ENCODE assay signal across 27 cellular contexts in the genomic region with DNA sequence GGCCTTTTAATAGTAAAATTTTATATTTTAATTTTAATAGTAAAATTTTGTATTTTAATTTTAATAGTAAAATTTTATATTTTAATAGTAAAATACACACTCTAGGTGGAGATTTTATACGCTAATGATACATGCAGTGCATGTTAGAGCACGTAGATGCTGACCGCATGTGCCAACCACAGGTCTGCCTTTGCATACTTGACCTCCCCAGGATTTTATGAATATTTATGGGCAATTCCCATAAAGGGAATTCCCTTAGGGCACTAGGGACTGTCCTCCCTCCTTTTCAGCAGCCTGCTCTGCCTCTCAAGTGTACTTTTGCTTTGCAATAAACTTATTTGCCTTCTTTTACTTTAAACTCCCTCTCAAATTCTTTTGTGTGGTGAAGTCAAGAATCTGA.
A peak's percentile ranks its signal among the peaks of the same experiment; 100 is the strongest.
DNase-seq lines count a peak whose midpoint lies in the region; ATAC-seq and TF ChIP-seq lines count a peak whose summit lies in the region.
"Had no signal": no experiment of that assay in that cellular context is flagged by ENCODE, and none has a peak within 500 bp of the region (broad histone marks: within the 10 kb centered on the region; RNA-seq: fewer than 3 reads in every experiment).

No MANE protein-coding gene starts in this region.

- TF ChIP-seq POLR2A in prostate gland (IDR thresholded peaks at IDR 0.05), result no peak

- WGBS in hepatocyte (ENCODE audit: low lambda C conversion rate, missing lambda C conversion rate), result 72% methylated on average over 3 of the region's 3 CpGs
- WGBS in prostate gland, result 49% methylated on average over 3 of the region's 3 CpGs

- H3K9me3 ChIP-seq in HAP-1, result no peaks in the 10 kb centered on the region
- H3K9me3 ChIP-seq in RWPE2 (ENCODE audit: severe bottlenecking), result no peaks in the 10 kb centered on the region
- no peaks in the 10 kb centered on the region for H3K9me3 ChIP-seq in hepatocyte (ENCODE audit: low read depth)
- H3K9me3 ChIP-seq in prostate gland, result no peaks in the 10 kb centered on the region
- H3K9me3 ChIP-seq: BLaER1, neutrophil, sigmoid colon, tibial artery had no signal

- H4K20me1 ChIP-seq in hepatocyte (ENCODE audit: insufficient read depth, poor library complexity, severe bottlenecking), result no peaks in the 10 kb centered on the region
- H4K20me1 ChIP-seq: BLaER1 had no signal

- ATAC-seq in RWPE2 (ENCODE audit: low read depth), result peak; percentile 93
- no peak for ATAC-seq in HG03460 (IDR thresholded peaks at IDR 0.05; ENCODE audit: unreplicated experiment)

- H3K79me2 ChIP-seq in hepatocyte, result no peaks in the 10 kb centered on the region

- TF ChIP-seq CTCF in RWPE2 (IDR thresholded peaks at IDR 0.05; ENCODE audit: poor library complexity, severe bottlenecking) (no peak), hepatocyte (IDR thresholded peaks at IDR 0.05; ENCODE audit: poor library complexity) (no peak), prostate gland (IDR thresholded peaks at IDR 0.05) (no peak)

- intact Hi-C loops in prostate gland (cut with DNase I), result no loop called here

- no peaks in the 10 kb centered on the region for H3K9me2 ChIP-seq in hepatocyte (replicated peaks; ENCODE audit: insufficient read depth)

- H3K4me3 ChIP-seq in HAP-1 (no peak overlapping the region), RWPE2 (ENCODE audit: severe bottlenecking) (no peak overlapping the region), hepatocyte (no peak overlapping the region), prostate gland (no peak overlapping the region)
- H3K4me3 ChIP-seq: BLaER1, coronary artery, sigmoid colon, tibial artery had no signal

- peaks cover 25% of the 10 kb centered on the region for H3K4me1 ChIP-seq in HAP-1
- H3K4me1 ChIP-seq in RWPE2 (ENCODE audit: insufficient read depth, poor library complexity, severe bottlenecking), result peaks cover 24% of the 10 kb centered on the region
- H3K4me1 ChIP-seq in hepatocyte (ENCODE audit: insufficient read depth), result peaks cover 12% of the 10 kb centered on the region
- H3K4me1 ChIP-seq in prostate gland (replicated peaks), result no peaks in the 10 kb centered on the region
- H3K4me1 ChIP-seq: BLaER1, sigmoid colon, tibial artery had no signal

- H3K36me3 ChIP-seq in HAP-1 (replicated peaks) (no peaks in the 10 kb centered on the region), RWPE2 (ENCODE audit: low read depth) (no peaks in the 10 kb centered on the region), hepatocyte (replicated peaks; ENCODE audit: insufficient read depth, low read depth) (no peaks in the 10 kb centered on the region), prostate gland (no peaks in the 10 kb centered on the region)
- H3K36me3 ChIP-seq: BLaER1, neutrophil, sigmoid colon, tibial artery had no signal

- in situ Hi-C loops in HAP-1 (cut with MboI; ENCODE audit: low sequenced_read_pairs), result no loop called here

- H2AFZ ChIP-seq in hepatocyte, result peak overlapping the region; percentile 53

- H3K4me2 ChIP-seq in hepatocyte, result peak overlapping the region; percentile 66
- H3K4me2 ChIP-seq: BLaER1 had no signal

- H3K27me3 ChIP-seq in HAP-1 (ENCODE audit: low read depth) (no peaks in the 10 kb centered on the region), RWPE2 (ENCODE audit: insufficient read depth, poor library complexity, severe bottlenecking) (peaks cover 6% of the 10 kb centered on the region), hepatocyte (no peaks in the 10 kb centered on the region), prostate gland (replicated peaks; ENCODE audit: insufficient read depth) (no peaks in the 10 kb centered on the region)
- H3K27me3 ChIP-seq: BLaER1, neutrophil, sigmoid colon, tibial artery had no signal

- DNase-seq in HAP-1 (ENCODE audit: low spot score in 2 of 2) (peak; percentile 60 to 79), RWPE2 (ENCODE audit: low spot score) (peak; percentile 77), hepatocyte (ENCODE audit: low spot score) (no peak), prostate gland (ENCODE audit: low spot score) (peak; percentile 15), foreskin melanocyte (no peak), NCI-H2029 treated with DMSO at 0.1 percent for 48 hours (lab: John Stamatoyannopoulos, UW) (no peak)
- DNase-seq: activated CD4-positive, alpha-beta T cell treated with anti-CD3 and anti-CD28 coated beads, Interleukin-2, amount 50 U/mL, for 1 hour; activated CD4-positive, CD25-positive, alpha-beta regulatory T cell; activated effector memory CD4-positive, alpha-beta T cell treated with Interleukin-2 at 50 U/mL for 16 hours; activated T-cell treated with anti-CD3 and anti-CD28 coated beads, Interleukin-2, amount 50 U/mL, for 1 hour; caudate nucleus; DMS153; effector CD8-positive, alpha-beta T cell; HCEC 1CT; NCI-H1436; NCI-H2081 treated with DMSO at 0.1 percent for 48 hours; posterior cingulate gyrus; RPMI8226; sigmoid colon; stimulated activated CD4-positive, alpha-beta T cell treated with anti-CD3 and anti-CD28 coated beads, Interleukin-4, amount 100 ng/mL, for 1 hour; T-helper 1 cell; tibial artery had no signal

- peak overlapping the region; percentile 8 for H3K27ac ChIP-seq in RWPE2 (ENCODE audit: poor library complexity, severe bottlenecking)
- peak overlapping the region; percentile 36 for H3K27ac ChIP-seq in hepatocyte
- H3K27ac ChIP-seq in prostate gland, result no peak overlapping the region
- H3K27ac ChIP-seq: BLaER1, coronary artery, HL-60, neutrophil, sigmoid colon, tibial artery had no signal

Comparison
In these comparisons a context has a peak if more than half of its experiments do, and no peak if none do; other contexts are left out.
1. DNase-seq: peak in HAP-1 (2 of 2), RWPE2 (single experiment) and prostate gland (single experiment); none in hepatocyte (single experiment), foreskin melanocyte (single experiment) and NCI-H2029 treated with DMSO at 0.1 percent for 48 hours (single experiment).
2. H3K27ac ChIP-seq: peak in RWPE2 (single experiment) and hepatocyte (single experiment); none in prostate gland (0 of 2).